ENCODE assay signal across 27 cellular contexts in the genomic region with DNA sequence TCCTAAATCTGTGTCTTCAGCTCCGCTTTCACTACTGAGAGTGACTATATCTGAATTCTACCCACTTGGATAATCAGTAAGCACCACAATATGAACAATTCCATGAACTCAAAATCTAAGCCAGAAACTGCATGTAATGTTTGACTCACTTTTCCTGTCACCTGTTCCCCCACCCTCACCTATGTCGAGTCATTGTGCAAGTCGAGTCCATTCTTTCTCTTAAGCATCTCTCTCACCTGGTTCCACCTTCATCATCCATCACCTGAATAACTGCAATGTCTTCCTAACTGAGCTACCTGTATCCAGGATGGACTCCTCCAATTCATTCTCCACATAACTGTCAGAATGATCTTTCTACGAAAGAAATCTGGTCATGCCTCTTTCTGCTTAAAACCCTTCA. TPM values are rescaled to one million over a fixed set of nuclear protein-coding genes. Genes with fewer than 3 reads are reported as not detected.
"Had no signal": no experiment of that assay in that cellular context is flagged by ENCODE, and none has a peak within 500 bp of the region (broad histone marks: within the 10 kb centered on the region; RNA-seq: fewer than 3 reads in every experiment).

No MANE protein-coding gene starts in this region.

- ATAC-seq: activated CD8-positive, alpha-beta T cell treated with anti-CD3 and anti-CD28 coated beads, Interleukin-2, amount 10 ng/mL, durations not matched to agents 7 days and 5 days; activated naive CD4-positive, alpha-beta T cell treated with anti-CD3 and anti-CD28 coated beads, Interleukin-2, amount 50 U/mL, for 72 hours; activated T-cell treated with anti-CD3 and anti-CD28 coated beads, Interleukin-2, amount 50 U/mL, for 4 hours; body of pancreas; Panc1 had no signal

- DNase-seq: activated CD4-positive, alpha-beta T cell treated with anti-CD3 and anti-CD28 coated beads, Interleukin-2, amount 10 ng/mL, durations not matched to agents 7 days and 5 days; activated CD4-positive, alpha-beta T cell treated with anti-CD3 and anti-CD28 coated beads, Interleukin-2, amount 50 U/mL, for 48 hours; activated CD8-positive, alpha-beta T cell treated with anti-CD3 and anti-CD28 coated beads, Interleukin-2, amount 10 ng/mL, durations not matched to agents 7 days and 5 days; activated gamma-delta T cell treated with Interleukin-2 at 50 U/mL for 16 hours; activated naive CD4-positive, alpha-beta T cell treated with anti-CD3 and anti-CD28 coated beads for 36 hours; activated T-cell treated with anti-CD3 and anti-CD28 coated beads, Interleukin-2, amount 50 U/mL, for 4 hours; adrenal gland; body of pancreas; central memory CD4-positive, alpha-beta T cell; Kasumi-1; KG1; MM.1S; MV-4-11; NCI-H1092; NCI-H1436 treated with DMSO at 0.1 percent for 48 hours; NCI-H1694 treated with DMSO at 0.1 percent for 48 hours; NCI-H2029; NCI-H510A; NCI-H526; NCI-H748 treated with DMSO at 0.1 percent for 48 hours; SHP77; SJCRH30; SK-N-SH had no signal

- H3K9me3 ChIP-seq: adrenal gland, body of pancreas, SK-N-SH had no signal

- H3K4me1 ChIP-seq: body of pancreas had no signal

- H3K36me3 ChIP-seq: adrenal gland, SJCRH30 had no signal

- H3K27me3 ChIP-seq: adrenal gland, body of pancreas, SJCRH30 had no signal

- H3K27ac ChIP-seq: adrenal gland, body of pancreas, SJCRH30 had no signal

- H3K9ac ChIP-seq: SK-N-SH had no signal

- H3K4me3 ChIP-seq: adrenal gland, body of pancreas, SJCRH30 had no signal

- H3K4me2 ChIP-seq: SK-N-SH had no signal

- H3K9me2 ChIP-seq: SK-N-SH had no signal

RNA-seq across cellular contexts. Expression of a gene that starts 58.2 kb away (rescaled TPM):
- total RNA-seq: activated CD4-positive, alpha-beta T cell treated with anti-CD3 and anti-CD28 coated beads, Interleukin-2, amount 10 ng/mL, durations not matched to agents 7 days and 5 days; activated CD8-positive, alpha-beta T cell treated with anti-CD3 and anti-CD28 coated beads, Interleukin-2, amount 10 ng/mL, durations not matched to agents 7 days and 5 days; activated naive CD4-positive, alpha-beta T cell treated with anti-CD3 and anti-CD28 coated beads for 36 hours; activated naive CD4-positive, alpha-beta T cell treated with anti-CD3 and anti-CD28 coated beads, Interleukin-2, amount 50 U/mL, for 72 hours; activated T-cell treated with anti-CD3 and anti-CD28 coated beads, Interleukin-2, amount 50 U/mL, for 4 hours; activated T-helper 1 cell treated with anti-CD3 and anti-CD28 coated beads, Interleukin-12 subunit alpha, Interleukin-12 subunit beta, Interleukin-2, Interleukin-4 antibody, amounts not matched to agents 30 ng/mL and 10 ng/mL and 1 ng/mL, durations not matched to agents 14 hours and 24 hours and 36 hours; OCI-LY7; SJCRH30 had no signal
